ENCODE assay signal across 8 cellular contexts in the genomic region with DNA sequence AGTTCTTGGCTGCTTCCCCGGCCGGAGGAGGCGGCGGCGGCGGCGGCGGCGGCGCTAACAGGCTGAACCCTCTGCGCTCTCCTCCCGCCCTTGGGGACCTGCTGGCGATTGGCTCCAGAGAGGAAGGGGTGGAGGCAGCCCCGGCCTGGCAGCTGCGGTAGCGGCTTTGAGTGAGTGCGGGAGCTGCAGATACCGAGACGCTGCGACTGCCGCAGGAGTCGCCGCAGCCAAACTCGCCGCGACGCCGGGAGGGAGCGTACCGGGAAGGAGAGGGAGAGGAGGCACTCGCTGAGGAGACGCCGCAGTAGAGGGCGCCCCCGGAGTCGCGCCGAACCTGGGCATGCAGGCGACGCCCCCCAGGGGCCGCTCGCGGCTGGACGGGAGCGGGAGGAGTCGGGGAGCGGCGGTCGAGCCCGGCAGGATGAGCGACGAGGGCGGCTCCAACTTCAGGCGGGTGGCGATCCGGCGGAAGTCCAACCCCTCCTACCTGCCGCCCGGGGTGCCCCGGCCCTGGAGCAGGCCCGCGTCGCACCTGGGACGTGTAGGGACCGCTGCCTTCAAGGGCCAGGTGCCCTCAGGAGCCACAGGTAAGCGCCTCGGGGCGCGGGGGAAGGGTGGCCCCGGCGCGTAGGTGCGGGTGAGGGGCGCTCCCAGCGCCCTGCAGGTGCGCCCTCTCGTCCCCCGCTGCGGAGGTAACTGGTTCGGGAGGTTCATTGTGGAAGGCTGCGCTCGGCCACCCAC. TPM values are rescaled to one million over a fixed set of nuclear protein-coding genes. Genes with fewer than 3 reads are reported as not detected.
A peak's percentile ranks its signal among the peaks of the same experiment; 100 is the strongest.
DNase-seq lines count a peak whose midpoint lies in the region; ATAC-seq lines count a peak whose summit lies in the region.

A gene (plus strand): TSS at position 186 of the 741 bp plus-strand sequence.

- POLR2A ChIA-PET in activated CD8-positive, alpha-beta T cell treated with anti-CD3 and anti-CD28 coated beads, Interleukin-2, amount 10 ng/mL, durations not matched to agents 7 days and 5 days (lab: Charles Lee) = no interaction called here

- DNase-seq in COR-L47 (lab: John Stamatoyannopoulos, UW) = peak; percentile 93
- DNase-seq in NCI-H524 (lab: John Stamatoyannopoulos, UW) = peak; percentile 71 to 78
- peak; percentile 78 for DNase-seq in activated CD8-positive, alpha-beta T cell treated with anti-CD3 and anti-CD28 coated beads, Interleukin-2, amount 10 ng/mL, durations not matched to agents 7 days and 5 days
- peak; percentile 82 for DNase-seq in epidermal melanocyte (ENCODE audit: insufficient read length, low spot score)
- peak; percentile 94 for DNase-seq in mesenteric fat pad (ENCODE audit: low spot score)
- DNase-seq in stimulated activated CD8-positive, alpha-beta memory T cell treated with anti-CD3 and anti-CD28 coated beads, Interleukin-4, amount 100 ng/mL, for 48 hours = peak; percentile 67

- peak within 1 kb of the TSS; percentile 13 for H3K27ac Mint-ChIP-seq in activated CD8-positive, alpha-beta T cell treated with anti-CD3 and anti-CD28 coated beads, Interleukin-2, amount 10 ng/mL, durations not matched to agents 7 days and 5 days

- peak within 1 kb of the TSS; percentile 83 for H3K4me3 Mint-ChIP-seq in activated CD8-positive, alpha-beta T cell treated with anti-CD3 and anti-CD28 coated beads, Interleukin-2, amount 10 ng/mL, durations not matched to agents 7 days and 5 days

- H3K9me3 Mint-ChIP-seq in activated CD8-positive, alpha-beta T cell treated with anti-CD3 and anti-CD28 coated beads, Interleukin-2, amount 10 ng/mL, durations not matched to agents 7 days and 5 days (ENCODE audit: insufficient read depth) = no peaks in the 10 kb centered on the region

- H3K36me3 Mint-ChIP-seq in activated CD8-positive, alpha-beta T cell treated with anti-CD3 and anti-CD28 coated beads, Interleukin-2, amount 10 ng/mL, durations not matched to agents 7 days and 5 days (ENCODE audit: low read depth) = no peaks in the 10 kb centered on the region

- ATAC-seq in GM19463 (IDR thresholded peaks at IDR 0.05; ENCODE audit: unreplicated experiment) (peak; percentile 91), HG03521 (IDR thresholded peaks at IDR 0.05; ENCODE audit: unreplicated experiment) (peak; percentile 74)
- ATAC-seq in activated CD8-positive, alpha-beta T cell treated with anti-CD3 and anti-CD28 coated beads, Interleukin-2, amount 10 ng/mL, durations not matched to agents 7 days and 5 days = peak; percentile 91

- H3K27me3 Mint-ChIP-seq in activated CD8-positive, alpha-beta T cell treated with anti-CD3 and anti-CD28 coated beads, Interleukin-2, amount 10 ng/mL, durations not matched to agents 7 days and 5 days (ENCODE audit: low read depth) = peaks cover 29% of the 10 kb centered on the region

- CTCF ChIA-PET in activated CD8-positive, alpha-beta T cell treated with anti-CD3 and anti-CD28 coated beads, Interleukin-2, amount 10 ng/mL, durations not matched to agents 7 days and 5 days (lab: Charles Lee) = interaction anchor here (1.1 kb wide), 1 partner anchor 356 kb away, joined by 3 read pairs; a partner anchor contains a TSS

- H3K4me1 Mint-ChIP-seq in activated CD8-positive, alpha-beta T cell treated with anti-CD3 and anti-CD28 coated beads, Interleukin-2, amount 10 ng/mL, durations not matched to agents 7 days and 5 days (ENCODE audit: low read depth) = peaks cover 12% of the 10 kb centered on the region

RNA-seq across cellular contexts. Expression of the gene that starts here (rescaled TPM):
- total RNA-seq in activated CD8-positive, alpha-beta T cell treated with anti-CD3 and anti-CD28 coated beads, Interleukin-2, amount 10 ng/mL, durations not matched to agents 7 days and 5 days = under 1 TPM; 0.66 to 0.68 TPM
- total RNA-seq in mesenteric fat pad = 41.6 TPM

Comparison
In these comparisons a context has a peak if more than half of its experiments do, and no peak if none do; other contexts are left out.
1. Peak in every context shown above with its lines: DNase-seq and ATAC-seq.
2. RNA of the gene that starts here (total RNA-seq): 41.6 TPM in mesenteric fat pad (single experiment); 0.66 to 0.68 TPM in activated CD8-positive, alpha-beta T cell treated with anti-CD3 and anti-CD28 coated beads, Interleukin-2, amount 10 ng/mL, durations not matched to agents 7 days and 5 days; every median in the first group is over 10 times any median in the second.
3. Peak in DNase-seq and ATAC-seq in activated CD8-positive, alpha-beta T cell treated with anti-CD3 and anti-CD28 coated beads, Interleukin-2, amount 10 ng/mL, durations not matched to agents 7 days and 5 days; RNA of the gene not detected or under 1 TPM.